Comparison of ENCODE assay signal across 14 cellular contexts in the genomic region with DNA sequence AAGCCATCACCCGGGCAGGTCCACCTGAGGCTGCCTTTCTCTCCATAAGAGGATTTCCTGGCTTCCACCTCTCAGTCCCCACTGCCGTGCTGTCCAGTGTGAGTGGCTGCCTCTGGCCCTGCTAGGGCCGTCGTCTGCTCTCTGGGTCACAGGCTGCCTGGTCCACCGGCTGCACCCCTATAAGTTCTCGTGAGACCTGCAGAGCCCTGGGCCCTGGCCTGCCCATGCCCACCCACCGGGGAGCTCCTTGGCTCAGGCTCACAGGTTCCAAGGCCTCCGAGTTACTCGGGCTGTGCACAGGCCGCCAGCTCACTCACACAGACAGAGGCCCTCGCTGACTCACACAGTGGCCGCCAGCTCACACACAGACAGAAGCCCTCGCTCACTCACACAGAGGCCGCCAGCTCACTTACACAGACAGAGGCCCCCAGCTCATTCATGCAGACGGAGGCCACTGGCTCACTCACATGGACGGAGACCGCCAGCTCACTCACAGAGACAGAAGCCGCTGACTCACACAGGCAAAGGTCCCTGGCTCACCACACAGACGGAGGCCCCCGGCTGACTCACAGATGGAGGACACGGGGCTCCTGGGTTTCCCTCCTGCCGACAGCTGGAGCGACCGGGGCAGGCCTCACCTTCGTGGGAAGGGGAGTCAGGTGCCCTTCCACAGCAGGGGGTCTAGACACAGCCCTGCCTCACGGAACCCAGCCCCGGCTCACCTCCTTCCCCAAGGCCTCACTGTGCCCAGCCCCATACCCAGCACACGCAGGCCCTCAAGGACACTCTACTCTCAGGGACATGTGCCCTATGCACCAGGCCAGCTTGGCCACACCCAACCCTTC.
DNase-seq lines count a peak whose midpoint lies in the region; ATAC-seq lines count a peak whose summit lies in the region.
"Had no signal": no experiment of that assay in that cellular context is flagged by ENCODE, and none has a peak within 500 bp of the region (broad histone marks: within the 10 kb centered on the region; RNA-seq: fewer than 3 reads in every experiment).

No MANE protein-coding gene starts in this region.

- no peak overlapping the region for H2BK5ac ChIP-seq in mesenchymal stem cell (ENCODE audit: low read depth, low read length, poor library complexity, severe bottlenecking)

- H4K8ac ChIP-seq in mesenchymal stem cell (ENCODE audit: low read length), result no peak overlapping the region

- DNase-seq in stimulated activated CD4-positive, alpha-beta T cell treated with anti-CD3 and anti-CD28 coated beads, Interleukin-1b, Interleukin-23, amount 100 ng/mL, for 48 hours, result peak; percentile 21
- DNase-seq in stimulated activated CD4-positive, alpha-beta T cell treated with anti-CD3 and anti-CD28 coated beads, Interleukin-2, amount 100 ng/mL, for 24 hours, result no peak
- DNase-seq in mesenchymal stem cell, result peak; percentile 71
- no peak for DNase-seq in NCI-H1092 treated with DMSO at 0.1 percent for 48 hours (lab: John Stamatoyannopoulos, UW)
- DNase-seq in SKM-1 (lab: John Stamatoyannopoulos, UW; ENCODE audit: unreplicated experiment), result no peak
- DNase-seq: activated CD4-positive, alpha-beta memory T cell treated with anti-CD3 and anti-CD28 coated beads, Interleukin-2, amount 10 ng/mL, durations not matched to agents 7 days and 5 days; activated naive CD8-positive, alpha-beta T cell treated with anti-CD3 and anti-CD28 coated beads, Interleukin-2, amount 10 ng/mL, durations not matched to agents 7 days and 5 days; naive B cell; SK-N-SH; stimulated activated naive CD4-positive, alpha-beta T cell had no signal

- H2BK15ac ChIP-seq in mesenchymal stem cell (ENCODE audit: low read depth, poor library complexity, severe bottlenecking), result no peak overlapping the region

- H3K4me3 ChIP-seq in mesenchymal stem cell (ENCODE audit: insufficient read depth in 1 of 2, low read depth in 1 of 2, low read length in 2 of 2), result no peak overlapping the region
- H3K4me3 ChIP-seq: BLaER1 treated with 17β-estradiol and CSF1 and Interleukin-3, amounts not matched to agents 10 nM and 100 nM had no signal

- peak; percentile 37 for ATAC-seq in activated T-helper 17 cell treated with anti-CD3 and anti-CD28 coated beads, Interleukin-2, amount 50 U/mL, for 72 hours (replicated peaks)
- ATAC-seq in GM21717 (IDR thresholded peaks at IDR 0.05; ENCODE audit: unreplicated experiment) (no peak), GM18870 (IDR thresholded peaks at IDR 0.05; ENCODE audit: unreplicated experiment) (no peak)

- no peak overlapping the region for H3K4me2 ChIP-seq in mesenchymal stem cell (ENCODE audit: low read length, poor library complexity, severe bottlenecking)
- H3K4me2 ChIP-seq: BLaER1 treated with 17β-estradiol and CSF1 and Interleukin-3, amounts not matched to agents 10 nM and 100 nM; SK-N-SH had no signal

- no peak overlapping the region for H3K23ac ChIP-seq in mesenchymal stem cell (ENCODE audit: low read length in 2 of 2)

- H3K27me3 ChIP-seq in mesenchymal stem cell (ENCODE audit: control insufficient read depth in 1 of 2, insufficient read depth in 1 of 2, low read length in 2 of 2), result peaks cover 0 to 8% of the 10 kb centered on the region in 2 experiments
- H3K27me3 ChIP-seq: BLaER1 treated with 17β-estradiol and CSF1 and Interleukin-3, amounts not matched to agents 10 nM and 100 nM had no signal

- peaks cover 0 to 2% of the 10 kb centered on the region in 2 experiments for H3K36me3 ChIP-seq in mesenchymal stem cell (ENCODE audit: control insufficient read depth in 1 of 2, insufficient read depth in 2 of 2, low read depth in 1 of 2, low read length in 2 of 2)
- H3K36me3 ChIP-seq: BLaER1 treated with 17β-estradiol and CSF1 and Interleukin-3, amounts not matched to agents 10 nM and 100 nM had no signal

- H3K4ac ChIP-seq in mesenchymal stem cell (ENCODE audit: low read depth in 1 of 2, low read length in 2 of 2), result no peak overlapping the region

- no peaks in the 10 kb centered on the region for H3K4me1 Mint-ChIP-seq in activated T-helper 17 cell treated with anti-CD3 and anti-CD28 coated beads, Interleukin-2, amount 50 U/mL, for 72 hours
- H3K4me1 Mint-ChIP-seq: activated CD4-positive, alpha-beta memory T cell treated with anti-CD3 and anti-CD28 coated beads, Interleukin-2, amount 10 ng/mL, durations not matched to agents 7 days and 5 days; activated naive CD8-positive, alpha-beta T cell treated with anti-CD3 and anti-CD28 coated beads, Interleukin-2, amount 10 ng/mL, durations not matched to agents 7 days and 5 days; naive B cell had no signal

- no peak overlapping the region for H3K4me3 Mint-ChIP-seq in activated T-helper 17 cell treated with anti-CD3 and anti-CD28 coated beads, Interleukin-2, amount 50 U/mL, for 72 hours
- H3K4me3 Mint-ChIP-seq: activated CD4-positive, alpha-beta memory T cell treated with anti-CD3 and anti-CD28 coated beads, Interleukin-2, amount 10 ng/mL, durations not matched to agents 7 days and 5 days; activated naive CD8-positive, alpha-beta T cell treated with anti-CD3 and anti-CD28 coated beads, Interleukin-2, amount 10 ng/mL, durations not matched to agents 7 days and 5 days; naive B cell had no signal

- no peaks in the 10 kb centered on the region for H3K79me1 ChIP-seq in mesenchymal stem cell (replicated peaks; ENCODE audit: low read length, poor library complexity, severe bottlenecking)

- peaks cover 7% of the 10 kb centered on the region for H3K27me3 Mint-ChIP-seq in activated T-helper 17 cell treated with anti-CD3 and anti-CD28 coated beads, Interleukin-2, amount 50 U/mL, for 72 hours
- H3K27me3 Mint-ChIP-seq: activated CD4-positive, alpha-beta memory T cell treated with anti-CD3 and anti-CD28 coated beads, Interleukin-2, amount 10 ng/mL, durations not matched to agents 7 days and 5 days; activated naive CD8-positive, alpha-beta T cell treated with anti-CD3 and anti-CD28 coated beads, Interleukin-2, amount 10 ng/mL, durations not matched to agents 7 days and 5 days had no signal

- H3K14ac ChIP-seq in mesenchymal stem cell (ENCODE audit: low read length in 2 of 2), result no peak overlapping the region

- H3K9me3 Mint-ChIP-seq in activated T-helper 17 cell treated with anti-CD3 and anti-CD28 coated beads, Interleukin-2, amount 50 U/mL, for 72 hours, result no peaks in the 10 kb centered on the region

- H3K9me3 ChIP-seq in mesenchymal stem cell (ENCODE audit: control insufficient read depth, low read length), result no peaks in the 10 kb centered on the region
- H3K9me3 ChIP-seq: SK-N-SH had no signal

- H3K9ac ChIP-seq in mesenchymal stem cell (ENCODE audit: low read length), result no peak overlapping the region
- H3K9ac ChIP-seq: BLaER1 treated with 17β-estradiol and CSF1 and Interleukin-3, amounts not matched to agents 10 nM and 100 nM; SK-N-SH had no signal

- 43% methylated on average over 28 of the region's 28 CpGs for WGBS in mesenchymal stem cell

- no peak overlapping the region for H2AFZ ChIP-seq in mesenchymal stem cell (ENCODE audit: low read depth, low read length)

- peaks cover 43% of the 10 kb centered on the region for H3K4me1 ChIP-seq in mesenchymal stem cell (ENCODE audit: control insufficient read depth, insufficient read depth, low read depth, low read length)

- H2BK12ac ChIP-seq in mesenchymal stem cell (ENCODE audit: low read length in 2 of 2), result no peak overlapping the region

- no peak overlapping the region for H3K18ac ChIP-seq in mesenchymal stem cell (ENCODE audit: low read depth in 1 of 2, low read length in 2 of 2)

- peak overlapping the region; percentile 22 for H3K27ac ChIP-seq in mesenchymal stem cell (ENCODE audit: low read length, poor library complexity, severe bottlenecking)
- H3K27ac ChIP-seq: BLaER1 treated with 17β-estradiol and CSF1 and Interleukin-3, amounts not matched to agents 10 nM and 100 nM had no signal

- no peaks in the 10 kb centered on the region for H3K36me3 Mint-ChIP-seq in activated T-helper 17 cell treated with anti-CD3 and anti-CD28 coated beads, Interleukin-2, amount 50 U/mL, for 72 hours (ENCODE audit: low read depth)
- H3K36me3 Mint-ChIP-seq: activated naive CD8-positive, alpha-beta T cell treated with anti-CD3 and anti-CD28 coated beads, Interleukin-2, amount 10 ng/mL, durations not matched to agents 7 days and 5 days had no signal

- H3K27ac Mint-ChIP-seq in activated T-helper 17 cell treated with anti-CD3 and anti-CD28 coated beads, Interleukin-2, amount 50 U/mL, for 72 hours, result no peak overlapping the region
- H3K27ac Mint-ChIP-seq: activated CD4-positive, alpha-beta memory T cell treated with anti-CD3 and anti-CD28 coated beads, Interleukin-2, amount 10 ng/mL, durations not matched to agents 7 days and 5 days; naive B cell had no signal

- no peak overlapping the region for H2BK120ac ChIP-seq in mesenchymal stem cell (ENCODE audit: low read depth, low read length)

- H4K91ac ChIP-seq in mesenchymal stem cell (ENCODE audit: low read length), result peak overlapping the region; percentile 31

- peak overlapping the region; percentile 45 for H2AK5ac ChIP-seq in mesenchymal stem cell (ENCODE audit: low read length, severe bottlenecking)

Comparison
In these comparisons a context has a peak if more than half of its experiments do, and no peak if none do; other contexts are left out.
1. DNase-seq: peak in stimulated activated CD4-positive, alpha-beta T cell treated with anti-CD3 and anti-CD28 coated beads, Interleukin-1b, Interleukin-23, amount 100 ng/mL, for 48 hours (single experiment) and mesenchymal stem cell (single experiment); none in stimulated activated CD4-positive, alpha-beta T cell treated with anti-CD3 and anti-CD28 coated beads, Interleukin-2, amount 100 ng/mL, for 24 hours (0 of 2), NCI-H1092 treated with DMSO at 0.1 percent for 48 hours (single experiment) and SKM-1 (single experiment).